ENCODE assay signal across 10 cellular contexts in the genomic region with DNA sequence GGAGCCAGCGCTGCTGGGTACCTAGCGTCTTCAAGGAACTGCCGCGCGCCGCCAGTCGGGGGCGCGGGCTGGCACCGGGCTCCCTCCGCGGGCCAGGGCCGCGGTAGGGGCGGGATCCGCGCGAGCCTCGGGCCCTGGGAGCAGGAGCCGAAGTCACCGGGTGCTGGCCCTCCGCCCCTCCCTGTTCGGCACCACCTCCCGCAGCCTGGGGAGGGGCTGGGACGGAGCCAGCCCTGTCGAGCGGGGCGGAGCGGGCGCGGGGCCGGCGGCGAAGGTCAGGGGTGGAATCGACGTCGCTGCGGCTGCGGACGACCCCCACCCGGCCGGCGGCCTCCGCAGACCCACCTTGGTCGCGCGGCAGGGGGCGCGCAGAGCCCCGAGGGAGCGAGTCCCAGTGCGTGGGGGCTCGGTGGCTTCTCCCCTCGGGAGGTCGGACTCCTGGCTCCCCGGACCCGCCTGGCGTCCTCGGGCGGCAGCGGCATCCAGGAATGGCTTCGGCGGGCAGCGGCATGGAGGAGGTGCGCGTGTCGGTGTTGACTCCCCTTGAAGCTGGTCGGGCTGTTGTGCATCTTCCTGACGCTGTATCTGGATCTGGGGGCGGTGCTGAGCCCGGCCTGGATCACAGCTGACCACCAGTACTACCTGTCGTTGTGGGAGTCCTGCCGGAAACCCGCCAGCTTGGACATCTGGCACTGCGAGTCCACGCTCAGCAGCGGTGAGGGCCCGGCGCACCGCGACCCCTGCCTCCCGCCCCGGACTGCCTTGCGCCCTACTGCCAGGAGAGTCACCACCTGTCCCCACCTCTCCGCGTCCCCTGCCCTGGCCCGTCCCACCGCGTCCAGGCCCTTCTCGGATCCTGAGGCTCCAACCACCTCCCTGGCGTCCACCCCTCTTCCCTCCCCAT. TPM values are rescaled to one million over a fixed set of nuclear protein-coding genes. Genes with fewer than 3 reads are reported as not detected.
DNase-seq lines count a peak whose midpoint lies in the region; ATAC-seq and TF ChIP-seq lines count a peak whose summit lies in the region.
"Had no signal": no experiment of that assay in that cellular context is flagged by ENCODE, and none has a peak within 500 bp of the region (broad histone marks: within the 10 kb centered on the region; RNA-seq: fewer than 3 reads in every experiment).

No MANE protein-coding gene starts in this region.

- peak in 3 of 7 experiments; percentile 16 to 54 (median 31) for TF ChIP-seq CTCF in body of pancreas (IDR thresholded peaks at IDR 0.05)
- TF ChIP-seq CTCF in kidney epithelial cell (IDR thresholded peaks at IDR 0.05; ENCODE audit: insufficient read depth, low read length, poor library complexity, severe bottlenecking) = no peak
- TF ChIP-seq CTCF in stomach (IDR thresholded peaks at IDR 0.05) = no peak

- H3K27ac ChIP-seq in body of pancreas = peak overlapping the region; percentile 34 to 60 (median 45)
- peak overlapping the region in 3 of 5 donors; percentile 32 to 58 (median 40) for H3K27ac ChIP-seq in stomach

- peak; percentile 10 for DNase-seq in NCI-H1105 treated with DMSO at 0.1 percent for 48 hours (lab: John Stamatoyannopoulos, UW)
- DNase-seq in NCI-H1105 (lab: John Stamatoyannopoulos, UW) = no peak
- DNase-seq in body of pancreas = peak; percentile 66 to 80 (median 72)
- no peak for DNase-seq in kidney epithelial cell (ENCODE audit: low read depth)
- DNase-seq in stomach = peak; percentile 44
- DNase-seq in GOT3 (lab: John Stamatoyannopoulos, UW) = no peak
- no peak for DNase-seq in HuH-7.5 (ENCODE audit: low spot score)
- DNase-seq: stimulated activated CD4-positive, alpha-beta T cell treated with anti-CD3 and anti-CD28 coated beads, Interleukin-2, amount 100 ng/mL, for 24 hours had no signal

- no peaks in the 10 kb centered on the region for H3K27me3 ChIP-seq in body of pancreas
- peaks cover 2% of the 10 kb centered on the region for H3K27me3 ChIP-seq in kidney epithelial cell (ENCODE audit: control insufficient read depth, insufficient read depth, low read length)
- peaks cover 0 to 20% (median 15%) of the 10 kb centered on the region in 3 donors for H3K27me3 ChIP-seq in stomach

- H3K36me3 ChIP-seq in body of pancreas (replicated peaks in 1 of 2; ENCODE audit: insufficient read depth in 1 of 2, low read depth in 2 of 2) (no peaks in the 10 kb centered on the region), kidney epithelial cell (ENCODE audit: control insufficient read depth, insufficient read depth, low read length) (no peaks in the 10 kb centered on the region), stomach (no peaks in the 10 kb centered on the region)

- H3K4me3 ChIP-seq in body of pancreas (peak overlapping the region; percentile 11 to 25), kidney epithelial cell (ENCODE audit: low read depth, low read length) (peak overlapping the region; percentile 51), stomach (peak overlapping the region; percentile 44 to 49 (median 46))

- 1 to 4% methylated on average over 15 to 53 of the region's 91 CpGs for WGBS in body of pancreas, 2 donors
- 0 to 24% (median 5%) methylated on average over 7 to 90 of the region's 91 CpGs for WGBS in stomach, 5 donors

- H3K4me1 ChIP-seq in body of pancreas = no peaks in the 10 kb centered on the region
- H3K4me1 ChIP-seq in stomach = peaks cover 0 to 7% (median 2%) of the 10 kb centered on the region in 4 donors

- TF ChIP-seq EP300 in stomach (IDR thresholded peaks at IDR 0.05) = no peak

- TF ChIP-seq POLR2A in body of pancreas (IDR thresholded peaks at IDR 0.05) = peak in 2 of 3 donors; percentile 24 to 35
- TF ChIP-seq POLR2A in stomach (IDR thresholded peaks at IDR 0.05) = no peak

- ATAC-seq in body of pancreas (peak; percentile 96), HG02610 (IDR thresholded peaks at IDR 0.05; ENCODE audit: unreplicated experiment) (no peak)

- H3K9me3 ChIP-seq in body of pancreas (no peaks in the 10 kb centered on the region), stomach (peaks cover 0 to 4% (median 0%) of the 10 kb centered on the region in 4 donors)

- intact Hi-C loops in body of pancreas (cut with DNase I) (no loop called here), stomach (cut with DNase I; ENCODE audit: low total_unique reads) (no loop called here)

RNA-seq across cellular contexts. Expression of gene FAM47C, which starts 50.5 kb away (rescaled TPM):
- not detected for total RNA-seq in body of pancreas
- not detected in 2 replicates for total RNA-seq in kidney epithelial cell
- total RNA-seq in stomach = not detected
- polyA plus RNA-seq in stomach = not detected
- total RNA-seq: glomerular endothelial cell had no signal

Comparison
In these comparisons a context has a peak if more than half of its experiments do, and no peak if none do; other contexts are left out.
1. DNase-seq: peak in NCI-H1105 treated with DMSO at 0.1 percent for 48 hours (single experiment), body of pancreas (4 of 4) and stomach (single experiment); none in NCI-H1105 (single experiment), kidney epithelial cell (single experiment), GOT3 (single experiment) and HuH-7.5 (single experiment).
2. POLR2A ChIP-seq: peak in body of pancreas (2 of 3); none in stomach (0 of 4).
3. Peak in every context shown above with its lines, with median percentiles within 50 percentile points of each other: H3K4me3 ChIP-seq.